In genomic region chr1:84690397-84691138, GRCh38 we compare ENCODE assay signal across 1 cellular context.
TF ChIP-seq lines count a peak whose summit lies in the region.

Gene SSX2IP, minus strand, starts transcription at chr1:84690461. Its CDS starts 19,242 bp downstream, at chr1:84671219.

TF ChIP-seq in K562, 482 proteins besides CTCF, POLR2A, EP300 and RAD21 (continued from another document and continues in another):
- TF ChIP-seq ZNF165 (CRISPR knock-in tag; IDR thresholded peaks at IDR 0.05; ENCODE audit: borderline replicate concordance) (no peak), ATF6 (CRISPR knock-in tag; IDR thresholded peaks at IDR 0.05) (no peak), HDAC2 (IDR thresholded peaks at IDR 0.05) (peak; percentile 58; the same call in 1 of the 2 replicates), MTA2 (IDR thresholded peaks at IDR 0.05; ENCODE audit: low read depth) (no peak), KLF6 (CRISPR knock-in tag; IDR thresholded peaks at IDR 0.05; ENCODE audit: borderline replicate concordance) (no peak), ZKSCAN8 (CRISPR knock-in tag; IDR thresholded peaks at IDR 0.05) (no peak), FOS (IDR thresholded peaks at IDR 0.05; ENCODE audit: extremely low read depth, insufficient read length) (peak; percentile 80), ZNF277 (CRISPR knock-in tag; IDR thresholded peaks at IDR 0.05; ENCODE audit: borderline replicate concordance) (no peak), ZSCAN29 (IDR thresholded peaks at IDR 0.05) (peak; percentile 95), ILK (tag; IDR thresholded peaks at IDR 0.05; ENCODE audit: borderline replicate concordance, low read depth) (no peak), FOXK1 (CRISPR knock-in tag; IDR thresholded peaks at IDR 0.05; ENCODE audit: borderline replicate concordance) (no peak), HDGF (IDR thresholded peaks at IDR 0.05) (no peak), ZNF395 (CRISPR knock-in tag; IDR thresholded peaks at IDR 0.05) (0 out of 2 replicates have a peak, but pooled peaks have one; percentile 59), KAT7 (CRISPR knock-in tag; IDR thresholded peaks at IDR 0.05; ENCODE audit: borderline replicate concordance) (0 out of 2 replicates have a peak, but pooled peaks have one; percentile 71), DPF2 (IDR thresholded peaks at IDR 0.05) (peak; percentile 50; the same call in 1 of the 2 replicates), ZNF41 (CRISPR knock-in tag; conservative IDR thresholded peaks at IDR 0.05) (no peak), HMGN3 (IDR thresholded peaks at IDR 0.05; ENCODE audit: borderline replicate concordance, extremely low read depth, insufficient read length, low read depth, low read length) (peak; percentile 86), TRIM25 (IDR thresholded peaks at IDR 0.05; ENCODE audit: borderline replicate concordance) (no peak), ZNF780A (CRISPR knock-in tag; IDR thresholded peaks at IDR 0.05) (no peak), NFYB (IDR thresholded peaks at IDR 0.05; ENCODE audit: extremely low read depth, insufficient read length) (peak; percentile 84), SUPT5H (IDR thresholded peaks at IDR 0.05) (peak; percentile 62), ZNF449 (CRISPR knock-in tag; IDR thresholded peaks at IDR 0.05) (no peak), EHMT2 (IDR thresholded peaks at IDR 0.05) (no peak), CBX3 (IDR thresholded peaks at IDR 0.05; ENCODE audit: borderline replicate concordance in 1 of 2, low read length in 2 of 2) (no peak; a peak in 1 of 3 replicates), CHCHD3 (CRISPR knock-in tag; IDR thresholded peaks at IDR 0.05) (no peak), TAL1 (IDR thresholded peaks at IDR 0.05) (peak; percentile 26; the same call in 1 of the 2 replicates), MCM5 (IDR thresholded peaks at IDR 0.05; ENCODE audit: low read depth) (no peak), FOXM1 (IDR thresholded peaks at IDR 0.05; ENCODE audit: low read depth) (no peak), FOXM1 (CRISPR knock-in tag; IDR thresholded peaks at IDR 0.05; ENCODE audit: low read depth) (no peak), TAF15 (IDR thresholded peaks at IDR 0.05; ENCODE audit: low read depth, low read length) (no peak), ZBTB9 (CRISPR knock-in tag; IDR thresholded peaks at IDR 0.05) (no peak), SAFB2 (IDR thresholded peaks at IDR 0.05; ENCODE audit: borderline replicate concordance, low read depth, low read length, severe bottlenecking) (no peak), HDAC3 (IDR thresholded peaks at IDR 0.05; ENCODE audit: borderline replicate concordance, partially characterized antibody) (peak; percentile 14), PHF8 (IDR thresholded peaks at IDR 0.05; ENCODE audit: borderline replicate concordance, low read length) (peak; percentile 48; the same call in 1 of the 2 replicates), CHAMP1 (IDR thresholded peaks at IDR 0.05) (no peak), ZNF584 (CRISPR knock-in tag; IDR thresholded peaks at IDR 0.05; ENCODE audit: low read depth) (no peak), XRCC5 (IDR thresholded peaks at IDR 0.05; ENCODE audit: low read depth, low read length) (peak; percentile 83; the same call in 1 of the 2 replicates), CEBPG (CRISPR knock-in tag; IDR thresholded peaks at IDR 0.05) (no peak), CEBPG (tag; conservative IDR thresholded peaks at IDR 0.05 in 1 of 2, IDR thresholded peaks at IDR 0.05 in 1 of 2) (no peak), ZC3H4 (CRISPR knock-in tag; IDR thresholded peaks at IDR 0.05; ENCODE audit: borderline replicate concordance) (no peak), ZNF232 (CRISPR knock-in tag; IDR thresholded peaks at IDR 0.05) (no peak), GTF2A2 (tag; IDR thresholded peaks at IDR 0.05) (no peak), ZNF586 (CRISPR knock-in tag; conservative IDR thresholded peaks at IDR 0.05) (no peak), ZNF24 (IDR thresholded peaks at IDR 0.05) (peak; percentile 75), GABPB1 (CRISPR knock-in tag; IDR thresholded peaks at IDR 0.05) (peak; percentile 61; the same call in 1 of the 2 replicates), RREB1 (CRISPR knock-in tag; IDR thresholded peaks at IDR 0.05) (no peak), USF1 (CRISPR knock-in tag; IDR thresholded peaks at IDR 0.05) (no peak), BCL6 (CRISPR knock-in tag; IDR thresholded peaks at IDR 0.05) (no peak), ZNF224 (CRISPR knock-in tag; IDR thresholded peaks at IDR 0.05) (no peak), MTA1 (IDR thresholded peaks at IDR 0.05; ENCODE audit: borderline replicate concordance) (no peak)
